Comparison of ENCODE assay signal across 8 cellular contexts in the genomic region with DNA sequence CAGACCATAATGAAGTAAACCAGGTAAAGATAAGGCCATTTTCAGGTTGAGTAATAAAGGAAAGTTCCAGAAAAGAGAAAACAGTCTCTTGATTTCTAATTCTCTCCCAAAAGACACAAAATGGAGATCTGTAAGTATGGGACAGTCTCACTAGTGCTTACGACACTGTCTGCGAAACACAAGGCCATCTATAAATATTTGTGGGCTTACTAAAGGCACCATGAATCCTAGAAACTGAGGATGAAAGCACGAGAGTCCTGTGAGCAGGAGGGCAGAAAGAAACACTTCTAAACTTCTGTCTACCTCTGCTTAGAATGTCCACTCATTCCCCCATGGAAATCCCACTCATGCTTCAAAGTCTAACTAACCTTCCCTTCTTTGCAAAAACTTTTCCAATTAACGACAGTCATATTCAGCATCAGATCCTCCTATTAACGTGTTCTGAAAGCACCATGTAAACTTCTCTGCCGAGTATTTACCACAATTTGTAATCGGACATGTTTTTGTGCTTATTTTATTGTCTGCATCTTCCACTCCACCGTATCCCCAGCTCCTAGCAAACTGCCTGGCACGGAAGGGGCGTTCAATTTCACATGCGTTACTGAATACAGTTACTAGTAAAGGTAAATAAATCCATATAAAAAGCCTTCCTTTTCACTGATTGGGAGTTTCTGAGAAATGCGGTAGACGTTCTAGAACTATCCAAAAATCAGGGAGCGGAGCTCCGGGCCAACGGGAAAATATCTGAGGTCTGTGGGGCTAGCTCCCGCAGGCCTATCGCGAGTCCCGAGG. TPM values are rescaled to one million over a fixed set of nuclear protein-coding genes. Genes with fewer than 3 reads are reported as not detected.
DNase-seq lines count a peak whose midpoint lies in the region; ATAC-seq, FAIRE-seq and TF ChIP-seq lines count a peak whose summit lies in the region.

No MANE protein-coding gene starts in this region.

- no peak for FAIRE-seq in RCC 7860 (lab: Jason Lieb, UNC)

- no peak for ATAC-seq in CD4-positive, alpha-beta T cell (ENCODE audit: poor library complexity)
- ATAC-seq in GM23338 (no peak), GM19324 (IDR thresholded peaks at IDR 0.05; ENCODE audit: low FRiP score, unreplicated experiment) (no peak)

- H3K79me2 ChIP-seq in GM23338 (replicated peaks; ENCODE audit: insufficient read depth), result peaks cover 24% of the 10 kb centered on the region

- no peaks in the 10 kb centered on the region for H3K27me3 ChIP-seq in CD4-positive, alpha-beta T cell (ENCODE audit: control insufficient read depth, insufficient read depth, low read length)
- H3K27me3 ChIP-seq in GM23338 (ENCODE audit: insufficient read depth), result no peaks in the 10 kb centered on the region
- H3K27me3 ChIP-seq in SJSA1 (replicated peaks), result no peaks in the 10 kb centered on the region
- H3K27me3 ChIP-seq in iPS DF 6.9 (ENCODE audit: control insufficient read depth, insufficient read depth, low read length), result no peaks in the 10 kb centered on the region
- no peaks in the 10 kb centered on the region for H3K27me3 ChIP-seq in testis

- no peaks in the 10 kb centered on the region for H3K27me3 Mint-ChIP-seq in CD4-positive, alpha-beta T cell
- H3K27me3 Mint-ChIP-seq in GM23338 (ENCODE audit: insufficient read depth, low read depth, poor library complexity), result no peaks in the 10 kb centered on the region

- peak overlapping the region; percentile 72 for H3K27ac ChIP-seq in CD4-positive, alpha-beta T cell (ENCODE audit: low read depth, low read length)
- no peak overlapping the region for H3K27ac ChIP-seq in GM23338 (ENCODE audit: low read depth)
- peak overlapping the region; percentile 93 for H3K27ac ChIP-seq in SJSA1
- no peak overlapping the region for H3K27ac ChIP-seq in iPS DF 6.9 (ENCODE audit: low read length)
- peak overlapping the region; percentile 89 to 91 for H3K27ac ChIP-seq in testis

- no peaks in the 10 kb centered on the region for H3F3A ChIP-seq in GM23338 (replicated peaks; ENCODE audit: low read depth)

- peak overlapping the region; percentile 78 for H3K4me3 ChIP-seq in GM23338
- peak overlapping the region; percentile 61 for H3K4me3 ChIP-seq in SJSA1
- H3K4me3 ChIP-seq in iPS DF 6.9 (ENCODE audit: low read length), result peak overlapping the region; percentile 98; the same call in 1 of the 2 replicates
- peak overlapping the region; percentile 58 to 74 for H3K4me3 ChIP-seq in testis

- H3K36me3 Mint-ChIP-seq in CD4-positive, alpha-beta T cell (ENCODE audit: low read depth), result peaks cover 9% of the 10 kb centered on the region
- peaks cover 7% of the 10 kb centered on the region; the same call in 2 of the 3 replicates for H3K36me3 Mint-ChIP-seq in GM23338 (ENCODE audit: low read depth)

- H3K4me1 ChIP-seq in GM23338 (ENCODE audit: insufficient read depth) (no peaks in the 10 kb centered on the region; the same call in 1 of the 2 replicates), SJSA1 (replicated peaks) (0 out of 2 replicates have a peak, but pooled peaks cover 3% of the 10 kb centered on the region), iPS DF 6.9 (ENCODE audit: control insufficient read depth, insufficient read depth, low read length) (no peaks in the 10 kb centered on the region), testis (no peaks in the 10 kb centered on the region)

- peaks cover 8% of the 10 kb centered on the region for H3K4me1 Mint-ChIP-seq in CD4-positive, alpha-beta T cell (ENCODE audit: low read depth)
- no peaks in the 10 kb centered on the region for H3K4me1 Mint-ChIP-seq in GM23338

- peak overlapping the region; percentile 67; the same call in 1 of the 2 replicates for H2AFZ ChIP-seq in GM23338

- no peak overlapping the region for H3K27ac Mint-ChIP-seq in CD4-positive, alpha-beta T cell
- H3K27ac Mint-ChIP-seq in GM23338, result no peak overlapping the region

- H3K4me2 ChIP-seq in GM23338, result peak overlapping the region; percentile 80

- DNase-seq in CD4-positive, alpha-beta T cell, result no peak
- DNase-seq in GM23338 (ENCODE audit: low spot score) (no peak), SJSA1 (ENCODE audit: low read depth in 1 of 2, low spot score in 2 of 2) (peak in 1 of 2 experiments; percentile 52), iPS DF 6.9 (ENCODE audit: low read depth, low spot score) (no peak), testis (peak; percentile 13), RCC 7860 (ENCODE audit: low spot score) (no peak), NCI-H2081 treated with DMSO at 0.1 percent for 48 hours (lab: John Stamatoyannopoulos, UW) (no peak)

- POLR2A ChIA-PET in CD4-positive, alpha-beta T cell (lab: Charles Lee), result interaction anchor here (1.0 to 2.1 kb wide), 10 partner anchors 10 to 1091 kb away, joined by 3 to 14 read pairs (median 5); partner anchors contain the start of genes MID2 and PRPS1

- CTCF ChIA-PET in CD4-positive, alpha-beta T cell (lab: Charles Lee), result no interaction called here

- no peaks in the 10 kb centered on the region for H4K20me1 ChIP-seq in GM23338 (replicated peaks; ENCODE audit: insufficient read depth)

- H3K36me3 ChIP-seq in GM23338 (ENCODE audit: insufficient read depth), result peaks cover under 1% of the 10 kb centered on the region; the same call in 1 of the 2 replicates
- peaks cover 16% of the 10 kb centered on the region; the same call in 1 of the 2 replicates for H3K36me3 ChIP-seq in SJSA1
- H3K36me3 ChIP-seq in iPS DF 6.9 (ENCODE audit: control insufficient read depth, insufficient read depth, low read length), result no peaks in the 10 kb centered on the region
- no peaks in the 10 kb centered on the region for H3K36me3 ChIP-seq in testis (ENCODE audit: low read depth, missing control alignments)

- H3K9me3 ChIP-seq in CD4-positive, alpha-beta T cell (ENCODE audit: control insufficient read depth, low read length), result no peaks in the 10 kb centered on the region
- H3K9me3 ChIP-seq in SJSA1 (replicated peaks) (no peaks in the 10 kb centered on the region), iPS DF 6.9 (ENCODE audit: control insufficient read depth, insufficient read depth, low read length) (no peaks in the 10 kb centered on the region), testis (no peaks in the 10 kb centered on the region)

- no peak for TF ChIP-seq POLR2A in testis (IDR thresholded peaks at IDR 0.05)

- intact Hi-C loops in CD4-positive, alpha-beta T cell (cut with DNase I, micrococcal nuclease), result loop anchor here (5.0 to 10.0 kb wide), 4 partner anchors 458 to 1447 kb away; partner anchors contain the start of genes RBM41 (in 2 of the 2) and NXT2 (in 1 of the 2)
- intact Hi-C loops in testis (cut with DNase I; ENCODE audit: low total_unique reads), result no loop called here

- no peaks in the 10 kb centered on the region for H3K9me2 ChIP-seq in GM23338 (ENCODE audit: insufficient read depth)

- no CpG with 5 or more reads among the region's 20 CpGs for WGBS in iPS DF 6.9 (ENCODE audit: insufficient coverage, insufficient read length)
- 0% methylated on average over 16 to 20 of the region's 20 CpGs for WGBS in testis, 2 donors

- H3K4me3 Mint-ChIP-seq in CD4-positive, alpha-beta T cell, result no peak overlapping the region
- H3K4me3 Mint-ChIP-seq in GM23338, result no peak overlapping the region

- H3K9me3 Mint-ChIP-seq in CD4-positive, alpha-beta T cell, result no peaks in the 10 kb centered on the region
- no peaks in the 10 kb centered on the region for H3K9me3 Mint-ChIP-seq in GM23338

- TF ChIP-seq CTCF in CD4-positive, alpha-beta T cell (IDR thresholded peaks at IDR 0.05), result no peak
- TF ChIP-seq CTCF in GM23338 (conservative IDR thresholded peaks at IDR 0.05; ENCODE audit: low read depth in 2 of 2) (no peak), testis (IDR thresholded peaks at IDR 0.05) (no peak)

TF ChIP-seq in GM23338, 12 proteins besides CTCF, POLR2A, EP300 and RAD21:
- TF ChIP-seq NANOG (IDR thresholded peaks at IDR 0.05; ENCODE audit: borderline replicate concordance) (no peak), ZNF331 (CRISPR knock-in tag; IDR thresholded peaks at IDR 0.05; ENCODE audit: low read depth) (no peak), STAT1 (IDR thresholded peaks at IDR 0.05; ENCODE audit: unreplicated experiment) (no peak)

RNA-seq across cellular contexts. Expression of gene PSMD10, which starts 0.7 kb away (rescaled TPM):
- 10 to 100 TPM; 18.6 to 24.1 TPM for total RNA-seq in CD4-positive, alpha-beta T cell
- 53.0 and 71.1 TPM in 2 replicates for total RNA-seq in GM23338 (2014; rRNA removed; shearing (Covaris generic))
- polyA plus RNA-seq in GM23338 (2016; fragmentation: Nextera tagmentation; extraction: Ambion mirVana), result 52.8 and 61.2 TPM in 2 replicates
- total RNA-seq in SJSA1 (2014; rRNA removed; shearing (Covaris generic)), result 110 and 143 TPM in 2 replicates
- 10 to 100 TPM; 53.4 to 64.3 TPM for total RNA-seq in testis
- polyA plus RNA-seq in testis (ENCODE audit: insufficient read depth, low read depth, low replicate concordance), result 49.8 TPM

RNA-seq across cellular contexts. Expression of gene ATG4A, which starts 0.9 kb away (rescaled TPM):
- total RNA-seq in CD4-positive, alpha-beta T cell, result 1 to 10 TPM; 2.9 to 4.0 TPM
- 1.1 and 2.8 TPM in 2 replicates for total RNA-seq in GM23338 (2014; rRNA removed; shearing (Covaris generic))
- polyA plus RNA-seq in GM23338 (2016; fragmentation: Nextera tagmentation; extraction: Ambion mirVana) (1.2 and 2.1 TPM in 2 replicates), testis (ENCODE audit: insufficient read depth, low read depth, low replicate concordance) (9.0 TPM)
- 16.6 and 17.0 TPM in 2 replicates for total RNA-seq in SJSA1 (2014; rRNA removed; shearing (Covaris generic))
- 1 to 10 TPM; 8.5 to 8.8 TPM for total RNA-seq in testis

RNA-seq across cellular contexts. Expression of gene VSIG1, which starts 45.8 kb away (rescaled TPM):
- total RNA-seq in CD4-positive, alpha-beta T cell, result 10 to 100 TPM; 12.5 to 14.9 TPM
- total RNA-seq in GM23338 (2014; rRNA removed; shearing (Covaris generic)), result 1.2 and 1.7 TPM in 2 replicates
- polyA plus RNA-seq in GM23338 (2016; fragmentation: Nextera tagmentation; extraction: Ambion mirVana) (1.0 and 1.2 TPM in 2 replicates), testis (ENCODE audit: insufficient read depth, low read depth, low replicate concordance) (154 TPM)
- total RNA-seq in SJSA1 (2014; rRNA removed; shearing (Covaris generic)), result 0.22 and 0.37 TPM in 2 replicates
- total RNA-seq in testis, result 100 to 1,000 TPM; 193 to 333 TPM

Comparison
In these comparisons a context has a peak if more than half of its experiments do, and no peak if none do; other contexts are left out.
1. H3K27ac ChIP-seq: peak in CD4-positive, alpha-beta T cell (single experiment), SJSA1 (single experiment) and testis (2 of 2); none in GM23338 (single experiment) and iPS DF 6.9 (single experiment).
2. RNA of gene VSIG1, which starts 45.8 kb away (total RNA-seq): 193 to 333 TPM in testis; 12.5 to 14.9 TPM in CD4-positive, alpha-beta T cell, 1.2 to 1.7 TPM in GM23338 and 0.22 to 0.37 TPM in SJSA1; every median in the first group is over 10 times any median in the second.
3. Peak in every context shown above with its lines, with median percentiles within 50 percentile points of each other: H3K4me3 ChIP-seq.